Comparison of ENCODE assay signal across 1 cellular context in genomic region chr9:134316444-134317160, GRCh38.
A peak's percentile ranks its signal among the peaks of the same experiment; 100 is the strongest.
TF ChIP-seq lines count a peak whose summit lies in the region.

No MANE protein-coding gene starts in this region.

TF ChIP-seq in SK-N-SH, 30 proteins besides CTCF, POLR2A, EP300 and RAD21 (continued from another document):
- TF ChIP-seq TEAD4 (IDR thresholded peaks at IDR 0.05; ENCODE audit: borderline replicate concordance, insufficient read depth) (no peak), MEF2A (IDR thresholded peaks at IDR 0.05; ENCODE audit: borderline replicate concordance, low read depth) (no peak), TAF1 (IDR thresholded peaks at IDR 0.05; ENCODE audit: borderline replicate concordance, low read depth, low read length) (no peak), PBX3 (IDR thresholded peaks at IDR 0.05) (peak; percentile 88), GATA2 (CRISPR knock-in tag; IDR thresholded peaks at IDR 0.05) (peak; percentile 98), SIN3A (IDR thresholded peaks at IDR 0.05; ENCODE audit: borderline replicate concordance, low read depth, low read length) (0 out of 2 replicates have a peak, but pooled peaks have one; percentile 33), POLR2AphosphoS5 (IDR thresholded peaks at IDR 0.05; ENCODE audit: low read depth, low read length) (peak; percentile 44; the same call in 1 of the 2 replicates), MAX (IDR thresholded peaks at IDR 0.05; ENCODE audit: low read depth) (no peak; the same call in 1 of the 2 replicates), TCF12 (IDR thresholded peaks at IDR 0.05) (peak; percentile 91)
- TF ChIP-seq, protein P1, sequence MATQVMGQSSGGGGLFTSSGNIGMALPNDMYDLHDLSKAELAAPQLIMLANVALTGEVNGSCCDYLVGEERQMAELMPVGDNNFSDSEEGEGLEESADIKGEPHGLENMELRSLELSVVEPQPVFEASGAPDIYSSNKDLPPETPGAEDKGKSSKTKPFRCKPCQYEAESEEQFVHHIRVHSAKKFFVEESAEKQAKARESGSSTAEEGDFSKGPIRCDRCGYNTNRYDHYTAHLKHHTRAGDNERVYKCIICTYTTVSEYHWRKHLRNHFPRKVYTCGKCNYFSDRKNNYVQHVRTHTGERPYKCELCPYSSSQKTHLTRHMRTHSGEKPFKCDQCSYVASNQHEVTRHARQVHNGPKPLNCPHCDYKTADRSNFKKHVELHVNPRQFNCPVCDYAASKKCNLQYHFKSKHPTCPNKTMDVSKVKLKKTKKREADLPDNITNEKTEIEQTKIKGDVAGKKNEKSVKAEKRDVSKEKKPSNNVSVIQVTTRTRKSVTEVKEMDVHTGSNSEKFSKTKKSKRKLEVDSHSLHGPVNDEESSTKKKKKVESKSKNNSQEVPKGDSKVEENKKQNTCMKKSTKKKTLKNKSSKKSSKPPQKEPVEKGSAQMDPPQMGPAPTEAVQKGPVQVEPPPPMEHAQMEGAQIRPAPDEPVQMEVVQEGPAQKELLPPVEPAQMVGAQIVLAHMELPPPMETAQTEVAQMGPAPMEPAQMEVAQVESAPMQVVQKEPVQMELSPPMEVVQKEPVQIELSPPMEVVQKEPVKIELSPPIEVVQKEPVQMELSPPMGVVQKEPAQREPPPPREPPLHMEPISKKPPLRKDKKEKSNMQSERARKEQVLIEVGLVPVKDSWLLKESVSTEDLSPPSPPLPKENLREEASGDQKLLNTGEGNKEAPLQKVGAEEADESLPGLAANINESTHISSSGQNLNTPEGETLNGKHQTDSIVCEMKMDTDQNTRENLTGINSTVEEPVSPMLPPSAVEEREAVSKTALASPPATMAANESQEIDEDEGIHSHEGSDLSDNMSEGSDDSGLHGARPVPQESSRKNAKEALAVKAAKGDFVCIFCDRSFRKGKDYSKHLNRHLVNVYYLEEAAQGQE (IDR thresholded peaks at IDR 0.05; ENCODE audit: low read depth, low read length), result no peak
